ENCODE assay signal across 2 cellular contexts in genomic region chr1:8230284-8230605, GRCh38.
TF ChIP-seq lines count a peak whose summit lies in the region.

No MANE protein-coding gene starts in this region.

TF ChIP-seq in GM23338, 12 proteins besides CTCF, POLR2A, EP300 and RAD21:
- TF ChIP-seq ZNF462 (CRISPR knock-in tag; IDR thresholded peaks at IDR 0.05) = no peak

TF ChIP-seq in H1, 55 proteins besides CTCF, POLR2A, EP300 and RAD21:
- no peak for TF ChIP-seq SAP30 (IDR thresholded peaks at IDR 0.05; ENCODE audit: insufficient read depth, insufficient replicate concordance, low read length)
- TF ChIP-seq CTBP2 (IDR thresholded peaks at IDR 0.05; ENCODE audit: borderline replicate concordance, insufficient read depth, insufficient read length, low read length) = no peak
- no peak for TF ChIP-seq HDAC6 (IDR thresholded peaks at IDR 0.05; ENCODE audit: low read depth, low read length)
- TF ChIP-seq CEBPB (IDR thresholded peaks at IDR 0.05; ENCODE audit: low read depth, low read length) = no peak
- TF ChIP-seq RNF2 (IDR thresholded peaks at IDR 0.05; ENCODE audit: borderline replicate concordance, low read depth, low read length, missing control alignments, poor library complexity, severe bottlenecking) = no peak
- TF ChIP-seq RFX5 (IDR thresholded peaks at IDR 0.05; ENCODE audit: borderline replicate concordance, low read depth, low read length) = no peak
- TF ChIP-seq POLR2AphosphoS5 (IDR thresholded peaks at IDR 0.05; ENCODE audit: low read depth, low read length) = no peak
- no peak for TF ChIP-seq ATF2 (IDR thresholded peaks at IDR 0.05; ENCODE audit: low read length)
- no peak for TF ChIP-seq SP2 (IDR thresholded peaks at IDR 0.05; ENCODE audit: low read length)
- TF ChIP-seq ATF3 (IDR thresholded peaks at IDR 0.05; ENCODE audit: insufficient read depth, low read depth, low read length) = no peak
- TF ChIP-seq CREB1 (IDR thresholded peaks at IDR 0.05) = no peak
- no peak for TF ChIP-seq EGR1 (IDR thresholded peaks at IDR 0.05; ENCODE audit: borderline replicate concordance, low read depth, low read length)
